ENCODE assay signal across 9 cellular contexts in the genomic region with DNA sequence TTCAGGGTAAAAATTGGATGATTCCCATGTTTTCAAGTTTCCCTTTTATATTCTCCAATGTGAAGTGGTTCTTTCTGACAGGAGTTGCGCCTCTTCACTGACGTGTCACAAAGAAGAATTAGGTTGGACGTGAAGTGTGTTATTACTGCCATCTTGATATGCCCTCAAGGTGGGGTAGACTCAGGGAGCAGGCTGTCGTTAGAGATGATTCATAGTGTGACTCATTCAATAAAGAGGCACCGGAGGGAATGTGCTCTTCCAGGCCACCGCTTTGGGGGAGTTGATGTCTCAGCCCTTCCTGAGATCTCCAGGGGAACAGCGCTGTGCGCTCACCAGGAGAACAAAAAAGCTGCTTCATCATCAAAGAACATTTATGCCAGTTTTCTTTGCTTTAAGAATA. TPM values are rescaled to one million over a fixed set of nuclear protein-coding genes. Genes with fewer than 3 reads are reported as not detected.
DNase-seq lines count a peak whose midpoint lies in the region; TF ChIP-seq lines count a peak whose summit lies in the region.
"Had no signal": no experiment of that assay in that cellular context is flagged by ENCODE, and none has a peak within 500 bp of the region (broad histone marks: within the 10 kb centered on the region; RNA-seq: fewer than 3 reads in every experiment).

No MANE protein-coding gene starts in this region.

- no peak overlapping the region for H3K4me3 ChIP-seq in smooth muscle cell
- H3K4me3 ChIP-seq: upper lobe of left lung had no signal

- H2AFZ ChIP-seq in smooth muscle cell (ENCODE audit: low read depth), result no peak overlapping the region

- H3K4me1 ChIP-seq in smooth muscle cell (ENCODE audit: low read depth), result peaks cover 24% of the 10 kb centered on the region

- intact Hi-C loops in CD14-positive monocyte (cut with micrococcal nuclease), result no loop called here

- H3K4me2 ChIP-seq in smooth muscle cell, result peak overlapping the region; percentile 75

- H3K27me3 Mint-ChIP-seq in CD14-positive monocyte (ENCODE audit: low read depth in 3 of 3), result no peaks in the 10 kb centered on the region

- peaks cover 63% of the 10 kb centered on the region for H3K4me1 Mint-ChIP-seq in CD14-positive monocyte

- peak overlapping the region in 6 of 7 donors; percentile 63 to 87 (median 82) for H3K27ac Mint-ChIP-seq in CD14-positive monocyte

- H4K20me1 ChIP-seq in smooth muscle cell (ENCODE audit: low read depth), result peaks cover 7% of the 10 kb centered on the region

- peaks cover 9% of the 10 kb centered on the region for H3K79me2 ChIP-seq in smooth muscle cell (ENCODE audit: low read depth)

- TF ChIP-seq CTCF in CD14-positive monocyte (IDR thresholded peaks at IDR 0.05) (peak; percentile 26), smooth muscle cell (IDR thresholded peaks at IDR 0.05; ENCODE audit: borderline replicate concordance, insufficient read depth, poor library complexity, severe bottlenecking) (no peak)

- H3K36me3 Mint-ChIP-seq in CD14-positive monocyte, result peaks cover 3 to 6% of the 10 kb centered on the region in 2 donors

- 13% methylated on average over 8 of the region's 8 CpGs for WGBS in smooth muscle cell (ENCODE audit: low lambda C conversion rate)

- H3K27ac ChIP-seq in smooth muscle cell (ENCODE audit: low read depth), result peak overlapping the region; percentile 92
- H3K27ac ChIP-seq: upper lobe of left lung had no signal

- peak overlapping the region; percentile 30 to 34 for H3K4me3 Mint-ChIP-seq in CD14-positive monocyte

- H3K9me3 ChIP-seq in smooth muscle cell (replicated peaks; ENCODE audit: low read depth), result no peaks in the 10 kb centered on the region
- H3K9me3 ChIP-seq: upper lobe of left lung had no signal

- no peaks in the 10 kb centered on the region for H3K27me3 ChIP-seq in smooth muscle cell (ENCODE audit: low read depth)
- H3K27me3 ChIP-seq: upper lobe of left lung had no signal

- no peaks in the 10 kb centered on the region for H3K9me3 Mint-ChIP-seq in CD14-positive monocyte

- peaks cover 5% of the 10 kb centered on the region for H3F3A ChIP-seq in smooth muscle cell (ENCODE audit: low read depth)

- peak overlapping the region; percentile 64 for H3K9ac ChIP-seq in smooth muscle cell (ENCODE audit: low read depth)

- no peaks in the 10 kb centered on the region for H3K36me3 ChIP-seq in smooth muscle cell (ENCODE audit: low read depth)
- H3K36me3 ChIP-seq: upper lobe of left lung had no signal

- DNase-seq in CD14-positive monocyte (ENCODE audit: low spot score) (peak; percentile 77), HT1080 (ENCODE audit: low read depth) (peak; percentile 98), T-helper 22 cell (ENCODE audit: low read depth) (peak; percentile 25), fibroblast of gingiva (ENCODE audit: low read depth) (peak; percentile 70), smooth muscle cell (lab: John Stamatoyannopoulos, UW; ENCODE audit: unreplicated experiment) (no peak), T-helper 1 cell (no peak), midbrain (lab: John Stamatoyannopoulos, UW) (no peak), cortex of kidney (lab: John Stamatoyannopoulos, UW) (no peak)

RNA-seq across cellular contexts. Expression of a gene that starts 3.6 kb away (rescaled TPM):
- 10 to 100 TPM; 14.5 to 16.6 TPM for polyA plus RNA-seq in CD14-positive monocyte
- total RNA-seq in HT1080 (2014; rRNA removed; shearing (Covaris generic)), result 14.1 and 14.8 TPM in 2 replicates
- polyA plus RNA-seq in HT1080 (2015; cell fraction: cytosol; rRNA removed), result 14.1 and 16.9 TPM in 2 replicates
- 56.8 and 57.9 TPM in 2 replicates for polyA plus RNA-seq in HT1080 (2015; cell fraction: nucleus; rRNA removed)
- total RNA-seq in smooth muscle cell, result 10.6 and 12.2 TPM in 2 replicates
- polyA plus RNA-seq in smooth muscle cell, result 14.2 and 19.4 TPM in 2 replicates

RNA-seq across cellular contexts. Expression of a gene that starts 43.1 kb away (rescaled TPM):
- polyA plus RNA-seq in CD14-positive monocyte (under 1 TPM in 1 of 2 donors, not detected in 1; 0.87 TPM), smooth muscle cell (not detected in 2 replicates)
- total RNA-seq in HT1080 (2014; rRNA removed; shearing (Covaris generic)), result not detected in 2 replicates
- polyA plus RNA-seq in HT1080 (2015; cell fraction: cytosol; rRNA removed), result not detected in 2 replicates
- polyA plus RNA-seq in HT1080 (2015; cell fraction: nucleus; rRNA removed), result not detected in 2 replicates
- total RNA-seq in smooth muscle cell, result not detected in 2 replicates

Comparison
In these comparisons a context has a peak if more than half of its experiments do, and no peak if none do; other contexts are left out.
1. DNase-seq: peak in CD14-positive monocyte (single experiment), HT1080 (single experiment), T-helper 22 cell (single experiment) and fibroblast of gingiva (single experiment); none in smooth muscle cell (single experiment), T-helper 1 cell (0 of 5), midbrain (single experiment) and cortex of kidney (single experiment).